Comparison of ENCODE assay signal across 14 cellular contexts in genomic region chr13:98473792-98474153, GRCh38.
A peak's percentile ranks its signal among the peaks of the same experiment; 100 is the strongest.
DNase-seq lines count a peak whose midpoint lies in the region; ATAC-seq and TF ChIP-seq lines count a peak whose summit lies in the region.
"Had no signal": no experiment of that assay in that cellular context is flagged by ENCODE, and none has a peak within 500 bp of the region (broad histone marks: within the 10 kb centered on the region; RNA-seq: fewer than 3 reads in every experiment).

No MANE protein-coding gene starts in this region.

- H3K27ac ChIP-seq in right atrium auricular region = peak overlapping the region; percentile 41 to 62
- peak overlapping the region; percentile 15 to 62 (median 58) for H3K27ac ChIP-seq in stomach
- H3K27ac ChIP-seq: psoas muscle, tibial artery had no signal

- DNase-seq in right atrium auricular region (ENCODE audit: low spot score) = no peak
- DNase-seq in left ventricle myocardium superior = no peak
- no peak for DNase-seq in T-cell
- no peak for DNase-seq in glutamatergic neuron
- DNase-seq in stomach = no peak
- no peak for DNase-seq in activated CD8-positive, alpha-beta memory T cell treated with anti-CD3 and anti-CD28 coated beads, Interleukin-2, amount 50 U/mL, for 4 hours
- DNase-seq in NCI-H748 treated with DMSO at 0.1 percent for 48 hours (lab: John Stamatoyannopoulos, UW) = no peak
- DNase-seq in occipital lobe (lab: John Stamatoyannopoulos, UW) = no peak
- DNase-seq: NCI-H1694 treated with DMSO at 0.1 percent for 48 hours, NCI-H446, psoas muscle, SHP77 treated with DMSO at 0.1 percent for 48 hours, spleen had no signal

- no peak for TF ChIP-seq EP300 in stomach (IDR thresholded peaks at IDR 0.05)

- no peak overlapping the region for H3K4me3 Mint-ChIP-seq in T-cell
- peak overlapping the region; percentile 39 for H3K4me3 Mint-ChIP-seq in glutamatergic neuron (ENCODE audit: unreplicated experiment)

- ATAC-seq in left ventricle myocardium superior (no peak), T-cell (replicated peaks in 1 of 4) (no peak)

- H3K9me3 ChIP-seq in right atrium auricular region = no peaks in the 10 kb centered on the region
- H3K9me3 ChIP-seq in stomach = no peaks in the 10 kb centered on the region
- H3K9me3 ChIP-seq: psoas muscle, spleen, tibial artery had no signal

- H3K36me3 ChIP-seq in right atrium auricular region = peaks cover 10% of the 10 kb centered on the region
- peaks cover 15 to 62% (median 45%) of the 10 kb centered on the region in 4 donors for H3K36me3 ChIP-seq in stomach

- TF ChIP-seq CTCF in right atrium auricular region (IDR thresholded peaks at IDR 0.05) (no peak), glutamatergic neuron (IDR thresholded peaks at IDR 0.05; ENCODE audit: partially characterized antibody, unreplicated experiment) (no peak), stomach (IDR thresholded peaks at IDR 0.05) (no peak)

- H3K27me3 ChIP-seq in right atrium auricular region (no peaks in the 10 kb centered on the region), stomach (no peaks in the 10 kb centered on the region)
- H3K27me3 ChIP-seq: spleen, tibial artery had no signal

- POLR2A ChIA-PET in T-cell (lab: Charles Lee) = no interaction called here

- no peaks in the 10 kb centered on the region for H3K27me3 Mint-ChIP-seq in T-cell
- peaks cover 9% of the 10 kb centered on the region for H3K27me3 Mint-ChIP-seq in glutamatergic neuron (ENCODE audit: unreplicated experiment)

- peak overlapping the region; percentile 64 to 85 for H3K27ac Mint-ChIP-seq in T-cell
- no peak overlapping the region for H3K27ac Mint-ChIP-seq in glutamatergic neuron (ENCODE audit: unreplicated experiment)

- WGBS in stomach, 5 donors = 32 to 53% (median 46%) methylated on average over 7 of the region's 7 CpGs

- intact Hi-C loops in left ventricle myocardium superior (cut with micrococcal nuclease) = loop anchor here (10.0 kb wide), 1 partner anchor 101 kb away; the partner anchor contains the start of gene STK24
- intact Hi-C loops in stomach (cut with DNase I; ENCODE audit: low total_unique reads) = no loop called here

- H3K4me3 ChIP-seq in right atrium auricular region (no peak overlapping the region), stomach (no peak overlapping the region)
- H3K4me3 ChIP-seq: psoas muscle, spleen, tibial artery had no signal

- no peak for TF ChIP-seq POLR2A in stomach (IDR thresholded peaks at IDR 0.05)

- CTCF ChIA-PET in T-cell (lab: Charles Lee) = interaction anchor here in 1 of 2 donors (1.7 kb wide), 1 partner anchor 28 kb away, joined by 3 read pairs; no protein-coding TSS in a partner anchor

- peaks cover 0 to 54% of the 10 kb centered on the region in 2 donors for H3K4me1 ChIP-seq in right atrium auricular region
- peaks cover 28 to 70% (median 59%) of the 10 kb centered on the region in 4 donors for H3K4me1 ChIP-seq in stomach

- peaks cover 41% of the 10 kb centered on the region for H3K36me3 Mint-ChIP-seq in T-cell
- peaks cover 5% of the 10 kb centered on the region for H3K36me3 Mint-ChIP-seq in glutamatergic neuron (ENCODE audit: unreplicated experiment)

- H3K4me1 Mint-ChIP-seq in T-cell (peaks cover 52 to 57% (median 55%) of the 10 kb centered on the region in 3 donors), glutamatergic neuron (ENCODE audit: low read depth, unreplicated experiment) (peaks cover 33% of the 10 kb centered on the region)

- H3K9me3 Mint-ChIP-seq in T-cell (no peaks in the 10 kb centered on the region), glutamatergic neuron (ENCODE audit: unreplicated experiment) (peaks cover 12% of the 10 kb centered on the region)
